20 cellular contexts compared by ENCODE assay signal in the genomic region with DNA sequence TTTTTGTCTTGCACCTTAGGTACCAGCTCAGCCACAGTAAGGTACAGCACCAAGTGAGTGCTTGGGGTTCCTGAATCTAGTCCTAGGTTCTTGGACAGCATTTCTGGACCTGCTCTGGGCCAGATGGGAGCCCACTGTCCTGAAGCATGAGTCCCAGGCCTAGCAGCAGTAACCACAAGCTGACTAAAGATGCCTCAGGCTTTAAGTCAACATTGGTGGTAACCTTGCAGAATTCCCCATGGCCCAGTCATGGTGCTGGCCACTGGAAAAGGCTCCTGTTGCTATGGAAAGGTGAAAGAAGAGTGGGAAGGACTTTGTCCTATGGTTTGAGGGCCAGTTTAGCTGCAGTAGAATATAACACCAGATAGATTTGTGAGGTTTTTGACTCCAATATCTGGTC.
DNase-seq lines count a peak whose midpoint lies in the region; ATAC-seq, FAIRE-seq and TF ChIP-seq lines count a peak whose summit lies in the region.
"Had no signal": no experiment of that assay in that cellular context is flagged by ENCODE, and none has a peak within 500 bp of the region (broad histone marks: within the 10 kb centered on the region; RNA-seq: fewer than 3 reads in every experiment).

No MANE protein-coding gene starts in this region.

- H3K4me2 ChIP-seq in astrocyte (ENCODE audit: low read length) = peak overlapping the region; percentile 64

- H3K4me1 Mint-ChIP-seq in astrocyte (ENCODE audit: low read depth, unreplicated experiment) = peaks cover 5% of the 10 kb centered on the region

- H4K20me1 ChIP-seq in astrocyte (ENCODE audit: insufficient read depth, low read length) = no peaks in the 10 kb centered on the region

- no peaks in the 10 kb centered on the region for H3K9me3 Mint-ChIP-seq in astrocyte (ENCODE audit: unreplicated experiment)
- H3K9me3 Mint-ChIP-seq: stimulated activated naive CD8-positive, alpha-beta T cell treated with anti-CD3 and anti-CD28 coated beads, Interleukin-15, Interleukin-2, amounts not matched to agents 100 ng/mL and 50 ng/mL, for 24 hours had no signal

- no peaks in the 10 kb centered on the region for H3K79me2 ChIP-seq in astrocyte (ENCODE audit: insufficient read depth, low read length)
- H3K79me2 ChIP-seq: parathyroid adenoma had no signal

- intact Hi-C loops in vagina (cut with DNase I) = no loop called here

- no peak overlapping the region for H3K4me3 Mint-ChIP-seq in astrocyte (ENCODE audit: unreplicated experiment)
- H3K4me3 Mint-ChIP-seq: stimulated activated naive CD8-positive, alpha-beta T cell treated with anti-CD3 and anti-CD28 coated beads, Interleukin-15, Interleukin-2, amounts not matched to agents 100 ng/mL and 50 ng/mL, for 24 hours had no signal

- H2AFZ ChIP-seq in astrocyte (ENCODE audit: low read depth, low read length) = no peak overlapping the region
- H2AFZ ChIP-seq: parathyroid adenoma had no signal

- no peak for FAIRE-seq in astrocyte (lab: Jason Lieb, UNC)

- H3K4me3 ChIP-seq in AG10803 (ENCODE audit: low read length) = no peak overlapping the region
- peak overlapping the region; percentile 10 for H3K4me3 ChIP-seq in astrocyte (ENCODE audit: insufficient read depth, low read depth, low read length)
- no peak overlapping the region for H3K4me3 ChIP-seq in vagina
- H3K4me3 ChIP-seq: SK-N-MC had no signal

- no peak for TF ChIP-seq POLR2A in vagina (IDR thresholded peaks at IDR 0.05)

- H3K36me3 ChIP-seq in astrocyte (ENCODE audit: insufficient read depth, low read length) = no peaks in the 10 kb centered on the region
- H3K36me3 ChIP-seq in vagina = no peaks in the 10 kb centered on the region
- H3K36me3 ChIP-seq: BE2C had no signal

- ATAC-seq in HG03520 (IDR thresholded peaks at IDR 0.05; ENCODE audit: unreplicated experiment) = no peak
- ATAC-seq: left lobe of liver had no signal

- no peak overlapping the region for H3K27ac Mint-ChIP-seq in astrocyte (ENCODE audit: unreplicated experiment)
- H3K27ac Mint-ChIP-seq: stimulated activated naive CD8-positive, alpha-beta T cell treated with anti-CD3 and anti-CD28 coated beads, Interleukin-15, Interleukin-2, amounts not matched to agents 100 ng/mL and 50 ng/mL, for 24 hours had no signal

- H3K9me3 ChIP-seq in astrocyte (ENCODE audit: insufficient read depth, low read depth, low read length) (no peaks in the 10 kb centered on the region), vagina (no peaks in the 10 kb centered on the region)
- H3K9me3 ChIP-seq: BE2C had no signal

- H3K27ac ChIP-seq in astrocyte (ENCODE audit: low read depth, low read length) (peak overlapping the region; percentile 78), vagina (no peak overlapping the region)
- H3K27ac ChIP-seq: parathyroid adenoma, SK-N-MC had no signal

- no peaks in the 10 kb centered on the region for H3K36me3 Mint-ChIP-seq in astrocyte (ENCODE audit: low read depth, unreplicated experiment)

- DNase-seq in AG10803 (ENCODE audit: low read depth) (peak; percentile 89), HS-5 (ENCODE audit: low read depth) (peak; percentile 65), astrocyte (ENCODE audit: low read depth) (peak; percentile 84), kidney tubule cell (ENCODE audit: low spot score) (peak; percentile 7), NCI-H1417 (lab: John Stamatoyannopoulos, UW) (no peak), cortex of kidney (lab: John Stamatoyannopoulos, UW) (no peak), vagina (ENCODE audit: extremely low spot score in 2 of 2) (no peak)
- DNase-seq: activated CD4-positive, alpha-beta T cell treated with anti-CD3 and anti-CD28 coated beads, Interleukin-2, amount 50 U/mL, for 48 hours; anterior cingulate cortex; BE2C; dermis blood vessel endothelial cell; erythroblast; NCI-H2029; NCI-H524 treated with DMSO at 0.1 percent for 48 hours; stimulated activated CD4-positive, alpha-beta T cell treated with anti-CD3 and anti-CD28 coated beads, Interleukin-12 subunit alpha, Interleukin-12 subunit beta, amount 100 ng/mL, for 4 hours had no signal

- H3K27me3 ChIP-seq in astrocyte (ENCODE audit: insufficient read depth, low read length) (no peaks in the 10 kb centered on the region), vagina (no peaks in the 10 kb centered on the region)
- H3K27me3 ChIP-seq: BE2C had no signal

- no peak overlapping the region for H3K9ac ChIP-seq in astrocyte (ENCODE audit: low read length)
- H3K9ac ChIP-seq: parathyroid adenoma had no signal

- no peaks in the 10 kb centered on the region for H3K27me3 Mint-ChIP-seq in astrocyte (ENCODE audit: low read depth, unreplicated experiment)

- H3K4me1 ChIP-seq in astrocyte (ENCODE audit: insufficient read depth, low read length) = peaks cover 15% of the 10 kb centered on the region
- H3K4me1 ChIP-seq in vagina = no peaks in the 10 kb centered on the region
- H3K4me1 ChIP-seq: BE2C, parathyroid adenoma had no signal

- TF ChIP-seq CTCF in AG10803 (conservative IDR thresholded peaks at IDR 0.05; ENCODE audit: low read length) (no peak), astrocyte (IDR thresholded peaks at IDR 0.05; ENCODE audit: insufficient read depth, low read depth, low read length) (no peak), vagina (IDR thresholded peaks at IDR 0.05) (no peak)

Comparison
In these comparisons a context has a peak if more than half of its experiments do, and no peak if none do; other contexts are left out.
1. DNase-seq: peak in AG10803 (single experiment), HS-5 (single experiment), astrocyte (single experiment) and kidney tubule cell (single experiment); none in NCI-H1417 (0 of 3), cortex of kidney (single experiment) and vagina (0 of 2).